ENCODE assay signal across 8 cellular contexts in the genomic region with DNA sequence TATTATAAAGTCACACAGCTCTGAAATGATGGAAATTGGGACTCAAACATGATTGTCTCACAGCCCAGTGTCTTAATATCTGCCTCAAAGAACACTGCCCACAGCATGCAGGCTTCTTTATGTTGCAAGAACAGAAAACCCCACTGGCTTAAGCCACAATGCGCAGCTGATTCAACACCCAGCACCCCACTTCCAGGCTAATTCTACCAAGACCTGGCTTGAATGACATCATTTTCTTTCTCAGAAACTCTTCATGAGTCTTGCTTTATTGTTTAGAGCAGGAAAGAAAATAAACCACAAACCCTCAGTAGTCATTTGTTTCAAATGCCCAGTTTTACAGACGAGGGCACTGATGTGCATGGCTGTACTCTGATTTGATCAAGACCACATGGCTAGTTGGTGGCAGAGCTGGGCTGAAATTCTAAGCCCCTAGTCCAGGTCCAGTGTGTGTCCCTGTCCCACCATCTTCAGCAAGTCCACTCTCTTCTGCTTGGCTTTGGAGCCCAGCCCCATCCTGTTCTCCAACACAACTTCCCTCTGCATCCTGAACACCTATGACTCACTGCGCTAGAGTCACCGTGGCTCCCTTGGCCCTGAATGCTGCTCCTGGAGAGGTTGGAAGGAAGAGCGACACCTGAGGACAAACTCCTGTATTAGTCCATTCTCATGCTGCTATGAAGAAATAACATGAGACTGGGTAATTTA. TPM values are rescaled to one million over a fixed set of nuclear protein-coding genes. Genes with fewer than 3 reads are reported as not detected.
DNase-seq lines count a peak whose midpoint lies in the region; ATAC-seq and TF ChIP-seq lines count a peak whose summit lies in the region.

No MANE protein-coding gene starts in this region.

- H3K36me3 ChIP-seq in mucosa of descending colon (ENCODE audit: low read depth) (no peaks in the 10 kb centered on the region), uterus (no peaks in the 10 kb centered on the region)

- no peak for TF ChIP-seq POLR2A in uterus (IDR thresholded peaks at IDR 0.05)

- intact Hi-C loops in mucosa of descending colon (cut with DNase I, micrococcal nuclease): no loop called here
- intact Hi-C loops in uterus (cut with DNase I; ENCODE audit: low total_unique reads): no loop called here

- peak overlapping the region; percentile 49 for H3K4me3 Mint-ChIP-seq in activated T-helper 17 cell treated with anti-CD3 and anti-CD28 coated beads, Interleukin-2, amount 50 U/mL, for 72 hours
- H3K4me3 Mint-ChIP-seq in glutamatergic neuron (ENCODE audit: unreplicated experiment): no peak overlapping the region
- peak overlapping the region; percentile 11 for H3K4me3 Mint-ChIP-seq in stimulated activated naive CD8-positive, alpha-beta T cell treated with anti-CD3 and anti-CD28 coated beads, Interleukin-15, Interleukin-2, amounts not matched to agents 100 ng/mL and 50 ng/mL, for 24 hours

- peak; percentile 37 for DNase-seq in activated gamma-delta T cell treated with Interleukin-2 at 50 U/mL for 16 hours
- no peak for DNase-seq in activated gamma-delta T cell (lab: John Stamatoyannopoulos, UW)
- DNase-seq in glutamatergic neuron: no peak
- no peak for DNase-seq in mucosa of descending colon
- no peak for DNase-seq in uterus

- H3K9me3 ChIP-seq in mucosa of descending colon (no peaks in the 10 kb centered on the region), uterus (no peaks in the 10 kb centered on the region)

- H3K4me1 Mint-ChIP-seq in activated T-helper 17 cell treated with anti-CD3 and anti-CD28 coated beads, Interleukin-2, amount 50 U/mL, for 72 hours: peaks cover 23% of the 10 kb centered on the region
- peaks cover 54% of the 10 kb centered on the region for H3K4me1 Mint-ChIP-seq in glutamatergic neuron (ENCODE audit: low read depth, unreplicated experiment)
- peaks cover 41% of the 10 kb centered on the region for H3K4me1 Mint-ChIP-seq in stimulated activated naive CD8-positive, alpha-beta T cell treated with anti-CD3 and anti-CD28 coated beads, Interleukin-15, Interleukin-2, amounts not matched to agents 100 ng/mL and 50 ng/mL, for 24 hours (ENCODE audit: low read depth)

- no peak for TF ChIP-seq CTCF in glutamatergic neuron (IDR thresholded peaks at IDR 0.05; ENCODE audit: partially characterized antibody, unreplicated experiment)
- no peak for TF ChIP-seq CTCF in mucosa of descending colon (IDR thresholded peaks at IDR 0.05)
- TF ChIP-seq CTCF in uterus (IDR thresholded peaks at IDR 0.05): no peak

- H3K9me3 Mint-ChIP-seq in activated T-helper 17 cell treated with anti-CD3 and anti-CD28 coated beads, Interleukin-2, amount 50 U/mL, for 72 hours: no peaks in the 10 kb centered on the region
- H3K9me3 Mint-ChIP-seq in glutamatergic neuron (ENCODE audit: unreplicated experiment): peaks cover 25% of the 10 kb centered on the region
- H3K9me3 Mint-ChIP-seq in stimulated activated naive CD8-positive, alpha-beta T cell treated with anti-CD3 and anti-CD28 coated beads, Interleukin-15, Interleukin-2, amounts not matched to agents 100 ng/mL and 50 ng/mL, for 24 hours: no peaks in the 10 kb centered on the region

- peaks cover 55% of the 10 kb centered on the region for H3K36me3 Mint-ChIP-seq in activated T-helper 17 cell treated with anti-CD3 and anti-CD28 coated beads, Interleukin-2, amount 50 U/mL, for 72 hours (ENCODE audit: low read depth)
- H3K36me3 Mint-ChIP-seq in glutamatergic neuron (ENCODE audit: unreplicated experiment): peaks cover 5% of the 10 kb centered on the region
- H3K36me3 Mint-ChIP-seq in stimulated activated naive CD8-positive, alpha-beta T cell treated with anti-CD3 and anti-CD28 coated beads, Interleukin-15, Interleukin-2, amounts not matched to agents 100 ng/mL and 50 ng/mL, for 24 hours (ENCODE audit: low read depth): peaks cover 32% of the 10 kb centered on the region

- H3K4me3 ChIP-seq in mucosa of descending colon: no peak overlapping the region
- H3K4me3 ChIP-seq in uterus: no peak overlapping the region

- H3K27me3 ChIP-seq in uterus: no peaks in the 10 kb centered on the region

- H3K27ac Mint-ChIP-seq in activated T-helper 17 cell treated with anti-CD3 and anti-CD28 coated beads, Interleukin-2, amount 50 U/mL, for 72 hours: peak overlapping the region; percentile 83
- peak overlapping the region; percentile 59 for H3K27ac Mint-ChIP-seq in glutamatergic neuron (ENCODE audit: unreplicated experiment)
- H3K27ac Mint-ChIP-seq in stimulated activated naive CD8-positive, alpha-beta T cell treated with anti-CD3 and anti-CD28 coated beads, Interleukin-15, Interleukin-2, amounts not matched to agents 100 ng/mL and 50 ng/mL, for 24 hours: peak overlapping the region; percentile 78

- H3K4me1 ChIP-seq in mucosa of descending colon (ENCODE audit: low read depth) (peaks cover 28% of the 10 kb centered on the region), uterus (peaks cover 14 to 22% of the 10 kb centered on the region in 2 donors)

- peak; percentile 89 for ATAC-seq in activated T-helper 17 cell treated with anti-CD3 and anti-CD28 coated beads, Interleukin-2, amount 50 U/mL, for 72 hours (replicated peaks)
- ATAC-seq in mucosa of descending colon: no peak
- no peak for ATAC-seq in GM19397 (IDR thresholded peaks at IDR 0.05; ENCODE audit: unreplicated experiment)

- H3K27me3 Mint-ChIP-seq in activated T-helper 17 cell treated with anti-CD3 and anti-CD28 coated beads, Interleukin-2, amount 50 U/mL, for 72 hours: no peaks in the 10 kb centered on the region
- peaks cover 26% of the 10 kb centered on the region for H3K27me3 Mint-ChIP-seq in glutamatergic neuron (ENCODE audit: unreplicated experiment)
- H3K27me3 Mint-ChIP-seq in stimulated activated naive CD8-positive, alpha-beta T cell treated with anti-CD3 and anti-CD28 coated beads, Interleukin-15, Interleukin-2, amounts not matched to agents 100 ng/mL and 50 ng/mL, for 24 hours: no peaks in the 10 kb centered on the region

- peak overlapping the region in 1 of 2 donors; percentile 47 for H3K27ac ChIP-seq in uterus

RNA-seq across cellular contexts. Expression of a gene that starts 50.3 kb away (rescaled TPM):
- total RNA-seq in activated T-helper 17 cell treated with anti-CD3 and anti-CD28 coated beads, Interleukin-2, amount 50 U/mL, for 72 hours: 100 to 1,000 TPM; 280 to 368 TPM
- total RNA-seq in glutamatergic neuron (ENCODE audit: unreplicated experiment): 319 TPM
- total RNA-seq in mucosa of descending colon: 100 to 1,000 TPM; 324 to 383 (median 352) TPM
- total RNA-seq in uterus: 100 to 1,000 TPM; 183 to 570 (median 403) TPM
